11 cellular contexts compared by ENCODE assay signal in the genomic region with DNA sequence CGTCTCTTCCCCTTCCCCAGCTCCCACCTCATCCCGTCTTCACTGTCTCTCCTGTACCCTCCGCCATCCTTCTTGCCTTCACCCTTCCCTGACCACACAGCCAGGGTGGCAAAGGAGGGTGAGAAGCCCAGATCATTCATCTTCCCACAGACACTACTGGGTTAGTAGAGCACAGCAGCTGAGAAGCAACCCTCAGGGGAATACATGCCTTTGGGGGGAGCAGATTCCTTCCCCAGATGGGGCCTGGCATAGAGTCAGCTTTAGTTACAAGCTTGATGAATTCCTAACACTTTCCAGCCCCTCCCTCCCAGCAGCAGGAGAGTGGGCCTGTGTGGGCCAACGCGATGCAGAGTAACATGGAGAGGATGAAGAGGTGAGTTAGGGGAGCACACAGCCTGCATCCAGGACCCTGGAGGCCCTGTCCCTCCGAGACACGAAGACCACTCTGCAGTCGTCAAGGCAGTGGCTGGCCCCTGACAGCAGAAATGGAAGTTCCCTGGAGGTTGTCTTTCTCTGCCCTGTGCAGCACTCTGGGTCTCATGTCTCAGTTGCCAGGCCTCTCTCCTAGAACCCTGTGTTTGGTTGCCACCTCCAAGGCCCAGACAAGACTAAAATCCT. TPM values are rescaled to one million over a fixed set of nuclear protein-coding genes. Genes with fewer than 3 reads are reported as not detected.
DNase-seq lines count a peak whose midpoint lies in the region; ATAC-seq lines count a peak whose summit lies in the region.
"Had no signal": no experiment of that assay in that cellular context is flagged by ENCODE, and none has a peak within 500 bp of the region (broad histone marks: within the 10 kb centered on the region; RNA-seq: fewer than 3 reads in every experiment).

No MANE protein-coding gene starts in this region.

- peaks cover 84% of the 10 kb centered on the region for H3K4me1 Mint-ChIP-seq in stimulated activated naive CD8-positive, alpha-beta T cell treated with anti-CD3 and anti-CD28 coated beads, Interleukin-15, Interleukin-2, amounts not matched to agents 100 ng/mL and 50 ng/mL, for 24 hours (ENCODE audit: low read depth)
- H3K4me1 Mint-ChIP-seq in T-helper 17 cell (peaks cover 46% of the 10 kb centered on the region), memory B cell (peaks cover 67% of the 10 kb centered on the region)

- H3K27me3 Mint-ChIP-seq in stimulated activated naive CD8-positive, alpha-beta T cell treated with anti-CD3 and anti-CD28 coated beads, Interleukin-15, Interleukin-2, amounts not matched to agents 100 ng/mL and 50 ng/mL, for 24 hours, result no peaks in the 10 kb centered on the region
- H3K27me3 Mint-ChIP-seq in T-helper 17 cell (no peaks in the 10 kb centered on the region), memory B cell (no peaks in the 10 kb centered on the region)

- no peak for ATAC-seq in stimulated activated naive CD8-positive, alpha-beta T cell treated with anti-CD3 and anti-CD28 coated beads, Interleukin-15, Interleukin-2, amounts not matched to agents 100 U/mL and 50 U/mL, for 24 hours
- ATAC-seq in T-helper 17 cell, result no peak
- ATAC-seq in memory B cell (ENCODE audit: low read depth), result no peak
- ATAC-seq in GM18867 (IDR thresholded peaks at IDR 0.05; ENCODE audit: unreplicated experiment), result no peak

- peak overlapping the region; percentile 32 for H3K27ac Mint-ChIP-seq in stimulated activated naive CD8-positive, alpha-beta T cell treated with anti-CD3 and anti-CD28 coated beads, Interleukin-15, Interleukin-2, amounts not matched to agents 100 ng/mL and 50 ng/mL, for 24 hours
- peak overlapping the region; percentile 85 for H3K27ac Mint-ChIP-seq in T-helper 17 cell
- peak overlapping the region; percentile 92 for H3K27ac Mint-ChIP-seq in memory B cell

- H3K36me3 Mint-ChIP-seq in stimulated activated naive CD8-positive, alpha-beta T cell treated with anti-CD3 and anti-CD28 coated beads, Interleukin-15, Interleukin-2, amounts not matched to agents 100 ng/mL and 50 ng/mL, for 24 hours (ENCODE audit: low read depth), result no peaks in the 10 kb centered on the region
- H3K36me3 Mint-ChIP-seq in T-helper 17 cell (ENCODE audit: low read depth) (no peaks in the 10 kb centered on the region), memory B cell (no peaks in the 10 kb centered on the region)

- H3K9me3 Mint-ChIP-seq in stimulated activated naive CD8-positive, alpha-beta T cell treated with anti-CD3 and anti-CD28 coated beads, Interleukin-15, Interleukin-2, amounts not matched to agents 100 ng/mL and 50 ng/mL, for 24 hours, result no peaks in the 10 kb centered on the region
- no peaks in the 10 kb centered on the region for H3K9me3 Mint-ChIP-seq in memory B cell

- H3K9me3 ChIP-seq in T-helper 17 cell (ENCODE audit: control insufficient read depth, low read length, poor library complexity, severe bottlenecking), result no peaks in the 10 kb centered on the region

- no peak overlapping the region for H3K4me3 Mint-ChIP-seq in stimulated activated naive CD8-positive, alpha-beta T cell treated with anti-CD3 and anti-CD28 coated beads, Interleukin-15, Interleukin-2, amounts not matched to agents 100 ng/mL and 50 ng/mL, for 24 hours
- H3K4me3 Mint-ChIP-seq in T-helper 17 cell (no peak overlapping the region), memory B cell (peak overlapping the region; percentile 33)

- DNase-seq in stimulated activated naive CD8-positive, alpha-beta T cell treated with anti-CD3 and anti-CD28 coated beads, Interleukin-15, Interleukin-2, amounts not matched to agents 100 U/mL and 50 U/mL, for 24 hours, result no peak
- DNase-seq in T-helper 17 cell (no peak), memory B cell (ENCODE audit: low spot score in 2 of 2) (no peak), KG1 (lab: John Stamatoyannopoulos, UW) (no peak), SKM-1 (lab: John Stamatoyannopoulos, UW; ENCODE audit: unreplicated experiment) (no peak)
- DNase-seq in stimulated activated CD4-positive, alpha-beta T cell treated with anti-CD3 and anti-CD28 coated beads, Interleukin-2, amount 100 ng/mL, for 48 hours, result no peak
- DNase-seq: AML-193; Kasumi-1; stimulated activated CD4-positive, alpha-beta T cell treated with anti-CD3 and anti-CD28 coated beads, Interleukin-15, amount 100 ng/mL, for 24 hours had no signal

RNA-seq across cellular contexts. Expression of a gene that starts 8.8 kb away (rescaled TPM):
- 100 to 1,000 TPM; 584 to 606 TPM for total RNA-seq in T-helper 17 cell

RNA-seq across cellular contexts. Expression of a gene that starts 54.4 kb away (rescaled TPM):
- not detected for total RNA-seq in T-helper 17 cell

Comparison
In these comparisons a context has a peak if more than half of its experiments do, and no peak if none do; other contexts are left out.
1. H3K27ac Mint-ChIP-seq: peak in every context shown above with its lines; median percentile 92 in memory B cell; 85 in T-helper 17 cell; 32 in stimulated activated naive CD8-positive, alpha-beta T cell treated with anti-CD3 and anti-CD28 coated beads, Interleukin-15, Interleukin-2, amounts not matched to agents 100 ng/mL and 50 ng/mL, for 24 hours.